In the genomic region with DNA sequence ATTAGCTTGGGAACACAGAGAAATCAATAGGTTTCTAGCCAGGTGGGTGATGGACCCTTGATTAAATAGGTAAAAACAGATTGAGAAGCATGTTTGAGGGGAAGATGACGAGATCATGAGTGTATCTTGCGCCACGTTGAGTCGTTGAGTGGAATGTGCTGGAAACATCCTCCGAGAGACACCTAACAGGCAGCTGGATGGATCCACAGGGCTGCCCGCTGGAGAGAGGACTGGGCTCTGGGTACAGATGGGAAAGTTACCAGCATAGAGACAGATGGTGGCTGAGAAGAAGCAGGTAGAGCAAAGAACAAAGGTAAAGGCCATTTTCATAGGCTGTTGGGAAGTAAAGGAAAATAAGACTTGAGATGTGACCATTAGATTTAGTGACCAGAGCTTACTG, we compare ENCODE assay signal across 1 cellular context.
TF ChIP-seq lines count a peak whose summit lies in the region.

No MANE protein-coding gene starts in this region.

TF ChIP-seq in K562, 482 proteins besides CTCF, POLR2A, EP300 and RAD21 (continued from another document):
- TF ChIP-seq, protein P1, sequence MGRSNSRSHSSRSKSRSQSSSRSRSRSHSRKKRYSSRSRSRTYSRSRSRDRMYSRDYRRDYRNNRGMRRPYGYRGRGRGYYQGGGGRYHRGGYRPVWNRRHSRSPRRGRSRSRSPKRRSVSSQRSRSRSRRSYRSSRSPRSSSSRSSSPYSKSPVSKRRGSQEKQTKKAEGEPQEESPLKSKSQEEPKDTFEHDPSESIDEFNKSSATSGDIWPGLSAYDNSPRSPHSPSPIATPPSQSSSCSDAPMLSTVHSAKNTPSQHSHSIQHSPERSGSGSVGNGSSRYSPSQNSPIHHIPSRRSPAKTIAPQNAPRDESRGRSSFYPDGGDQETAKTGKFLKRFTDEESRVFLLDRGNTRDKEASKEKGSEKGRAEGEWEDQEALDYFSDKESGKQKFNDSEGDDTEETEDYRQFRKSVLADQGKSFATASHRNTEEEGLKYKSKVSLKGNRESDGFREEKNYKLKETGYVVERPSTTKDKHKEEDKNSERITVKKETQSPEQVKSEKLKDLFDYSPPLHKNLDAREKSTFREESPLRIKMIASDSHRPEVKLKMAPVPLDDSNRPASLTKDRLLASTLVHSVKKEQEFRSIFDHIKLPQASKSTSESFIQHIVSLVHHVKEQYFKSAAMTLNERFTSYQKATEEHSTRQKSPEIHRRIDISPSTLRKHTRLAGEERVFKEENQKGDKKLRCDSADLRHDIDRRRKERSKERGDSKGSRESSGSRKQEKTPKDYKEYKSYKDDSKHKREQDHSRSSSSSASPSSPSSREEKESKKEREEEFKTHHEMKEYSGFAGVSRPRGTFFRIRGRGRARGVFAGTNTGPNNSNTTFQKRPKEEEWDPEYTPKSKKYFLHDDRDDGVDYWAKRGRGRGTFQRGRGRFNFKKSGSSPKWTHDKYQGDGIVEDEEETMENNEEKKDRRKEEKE (IDR thresholded peaks at IDR 0.05; ENCODE audit: borderline replicate concordance in 1 of 2, control insufficient read depth in 1 of 2, low read depth in 2 of 2, low read length in 1 of 2) = no peak
- TF ChIP-seq, protein P2, sequence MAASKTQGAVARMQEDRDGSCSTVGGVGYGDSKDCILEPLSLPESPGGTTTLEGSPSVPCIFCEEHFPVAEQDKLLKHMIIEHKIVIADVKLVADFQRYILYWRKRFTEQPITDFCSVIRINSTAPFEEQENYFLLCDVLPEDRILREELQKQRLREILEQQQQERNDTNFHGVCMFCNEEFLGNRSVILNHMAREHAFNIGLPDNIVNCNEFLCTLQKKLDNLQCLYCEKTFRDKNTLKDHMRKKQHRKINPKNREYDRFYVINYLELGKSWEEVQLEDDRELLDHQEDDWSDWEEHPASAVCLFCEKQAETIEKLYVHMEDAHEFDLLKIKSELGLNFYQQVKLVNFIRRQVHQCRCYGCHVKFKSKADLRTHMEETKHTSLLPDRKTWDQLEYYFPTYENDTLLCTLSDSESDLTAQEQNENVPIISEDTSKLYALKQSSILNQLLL (CRISPR knock-in tag; IDR thresholded peaks at IDR 0.05; ENCODE audit: borderline replicate concordance) = no peak
- TF ChIP-seq ATF1 (CRISPR knock-in tag; IDR thresholded peaks at IDR 0.05) = no peak
- no peak for TF ChIP-seq ATF1 (tag; IDR thresholded peaks at IDR 0.05)
- 0 out of 4 replicates have a peak, but pooled peaks of 1 of the 2 experiments have one; percentile 10 for TF ChIP-seq TRIM24 (IDR thresholded peaks at IDR 0.05)
- TF ChIP-seq, protein P3, sequence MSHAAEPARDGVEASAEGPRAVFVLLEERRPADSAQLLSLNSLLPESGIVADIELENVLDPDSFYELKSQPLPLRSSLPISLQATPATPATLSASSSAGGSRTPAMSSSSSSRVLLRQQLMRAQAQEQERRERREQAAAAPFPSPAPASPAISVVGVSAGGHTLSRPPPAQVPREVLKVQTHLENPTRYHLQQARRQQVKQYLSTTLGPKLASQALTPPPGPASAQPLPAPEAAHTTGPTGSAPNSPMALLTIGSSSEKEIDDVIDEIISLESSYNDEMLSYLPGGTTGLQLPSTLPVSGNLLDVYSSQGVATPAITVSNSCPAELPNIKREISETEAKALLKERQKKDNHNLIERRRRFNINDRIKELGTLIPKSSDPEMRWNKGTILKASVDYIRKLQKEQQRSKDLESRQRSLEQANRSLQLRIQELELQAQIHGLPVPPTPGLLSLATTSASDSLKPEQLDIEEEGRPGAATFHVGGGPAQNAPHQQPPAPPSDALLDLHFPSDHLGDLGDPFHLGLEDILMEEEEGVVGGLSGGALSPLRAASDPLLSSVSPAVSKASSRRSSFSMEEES (CRISPR knock-in tag; IDR thresholded peaks at IDR 0.05) = no peak
- TF ChIP-seq SMARCC2 (IDR thresholded peaks at IDR 0.05; ENCODE audit: low read depth) = no peak
- TF ChIP-seq TCF7 (IDR thresholded peaks at IDR 0.05; ENCODE audit: borderline replicate concordance) = no peak
- TF ChIP-seq, protein P4, sequence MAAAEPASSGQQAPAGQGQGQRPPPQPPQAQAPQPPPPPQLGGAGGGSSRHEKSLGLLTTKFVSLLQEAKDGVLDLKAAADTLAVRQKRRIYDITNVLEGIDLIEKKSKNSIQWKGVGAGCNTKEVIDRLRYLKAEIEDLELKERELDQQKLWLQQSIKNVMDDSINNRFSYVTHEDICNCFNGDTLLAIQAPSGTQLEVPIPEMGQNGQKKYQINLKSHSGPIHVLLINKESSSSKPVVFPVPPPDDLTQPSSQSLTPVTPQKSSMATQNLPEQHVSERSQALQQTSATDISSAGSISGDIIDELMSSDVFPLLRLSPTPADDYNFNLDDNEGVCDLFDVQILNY (CRISPR knock-in tag; IDR thresholded peaks at IDR 0.05) = no peak
- TF ChIP-seq, protein P5, sequence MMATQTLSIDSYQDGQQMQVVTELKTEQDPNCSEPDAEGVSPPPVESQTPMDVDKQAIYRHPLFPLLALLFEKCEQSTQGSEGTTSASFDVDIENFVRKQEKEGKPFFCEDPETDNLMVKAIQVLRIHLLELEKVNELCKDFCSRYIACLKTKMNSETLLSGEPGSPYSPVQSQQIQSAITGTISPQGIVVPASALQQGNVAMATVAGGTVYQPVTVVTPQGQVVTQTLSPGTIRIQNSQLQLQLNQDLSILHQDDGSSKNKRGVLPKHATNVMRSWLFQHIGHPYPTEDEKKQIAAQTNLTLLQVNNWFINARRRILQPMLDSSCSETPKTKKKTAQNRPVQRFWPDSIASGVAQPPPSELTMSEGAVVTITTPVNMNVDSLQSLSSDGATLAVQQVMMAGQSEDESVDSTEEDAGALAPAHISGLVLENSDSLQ (IDR thresholded peaks at IDR 0.05) = no peak
- TF ChIP-seq, protein P6, sequence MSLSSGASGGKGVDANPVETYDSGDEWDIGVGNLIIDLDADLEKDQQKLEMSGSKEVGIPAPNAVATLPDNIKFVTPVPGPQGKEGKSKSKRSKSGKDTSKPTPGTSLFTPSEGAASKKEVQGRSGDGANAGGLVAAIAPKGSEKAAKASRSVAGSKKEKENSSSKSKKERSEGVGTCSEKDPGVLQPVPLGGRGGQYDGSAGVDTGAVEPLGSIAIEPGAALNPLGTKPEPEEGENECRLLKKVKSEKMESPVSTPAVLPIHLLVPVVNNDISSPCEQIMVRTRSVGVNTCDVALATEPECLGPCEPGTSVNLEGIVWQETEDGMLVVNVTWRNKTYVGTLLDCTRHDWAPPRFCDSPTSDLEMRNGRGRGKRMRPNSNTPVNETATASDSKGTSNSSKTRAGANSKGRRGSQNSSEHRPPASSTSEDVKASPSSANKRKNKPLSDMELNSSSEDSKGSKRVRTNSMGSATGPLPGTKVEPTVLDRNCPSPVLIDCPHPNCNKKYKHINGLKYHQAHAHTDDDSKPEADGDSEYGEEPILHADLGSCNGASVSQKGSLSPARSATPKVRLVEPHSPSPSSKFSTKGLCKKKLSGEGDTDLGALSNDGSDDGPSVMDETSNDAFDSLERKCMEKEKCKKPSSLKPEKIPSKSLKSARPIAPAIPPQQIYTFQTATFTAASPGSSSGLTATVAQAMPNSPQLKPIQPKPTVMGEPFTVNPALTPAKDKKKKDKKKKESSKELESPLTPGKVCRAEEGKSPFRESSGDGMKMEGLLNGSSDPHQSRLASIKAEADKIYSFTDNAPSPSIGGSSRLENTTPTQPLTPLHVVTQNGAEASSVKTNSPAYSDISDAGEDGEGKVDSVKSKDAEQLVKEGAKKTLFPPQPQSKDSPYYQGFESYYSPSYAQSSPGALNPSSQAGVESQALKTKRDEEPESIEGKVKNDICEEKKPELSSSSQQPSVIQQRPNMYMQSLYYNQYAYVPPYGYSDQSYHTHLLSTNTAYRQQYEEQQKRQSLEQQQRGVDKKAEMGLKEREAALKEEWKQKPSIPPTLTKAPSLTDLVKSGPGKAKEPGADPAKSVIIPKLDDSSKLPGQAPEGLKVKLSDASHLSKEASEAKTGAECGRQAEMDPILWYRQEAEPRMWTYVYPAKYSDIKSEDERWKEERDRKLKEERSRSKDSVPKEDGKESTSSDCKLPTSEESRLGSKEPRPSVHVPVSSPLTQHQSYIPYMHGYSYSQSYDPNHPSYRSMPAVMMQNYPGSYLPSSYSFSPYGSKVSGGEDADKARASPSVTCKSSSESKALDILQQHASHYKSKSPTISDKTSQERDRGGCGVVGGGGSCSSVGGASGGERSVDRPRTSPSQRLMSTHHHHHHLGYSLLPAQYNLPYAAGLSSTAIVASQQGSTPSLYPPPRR (CRISPR knock-in tag; IDR thresholded peaks at IDR 0.05; ENCODE audit: borderline replicate concordance) = no peak
- TF ChIP-seq, protein P7, sequence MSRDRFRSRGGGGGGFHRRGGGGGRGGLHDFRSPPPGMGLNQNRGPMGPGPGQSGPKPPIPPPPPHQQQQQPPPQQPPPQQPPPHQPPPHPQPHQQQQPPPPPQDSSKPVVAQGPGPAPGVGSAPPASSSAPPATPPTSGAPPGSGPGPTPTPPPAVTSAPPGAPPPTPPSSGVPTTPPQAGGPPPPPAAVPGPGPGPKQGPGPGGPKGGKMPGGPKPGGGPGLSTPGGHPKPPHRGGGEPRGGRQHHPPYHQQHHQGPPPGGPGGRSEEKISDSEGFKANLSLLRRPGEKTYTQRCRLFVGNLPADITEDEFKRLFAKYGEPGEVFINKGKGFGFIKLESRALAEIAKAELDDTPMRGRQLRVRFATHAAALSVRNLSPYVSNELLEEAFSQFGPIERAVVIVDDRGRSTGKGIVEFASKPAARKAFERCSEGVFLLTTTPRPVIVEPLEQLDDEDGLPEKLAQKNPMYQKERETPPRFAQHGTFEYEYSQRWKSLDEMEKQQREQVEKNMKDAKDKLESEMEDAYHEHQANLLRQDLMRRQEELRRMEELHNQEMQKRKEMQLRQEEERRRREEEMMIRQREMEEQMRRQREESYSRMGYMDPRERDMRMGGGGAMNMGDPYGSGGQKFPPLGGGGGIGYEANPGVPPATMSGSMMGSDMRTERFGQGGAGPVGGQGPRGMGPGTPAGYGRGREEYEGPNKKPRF (IDR thresholded peaks at IDR 0.05; ENCODE audit: low read depth, low read length) = no peak
- TF ChIP-seq, protein P8, sequence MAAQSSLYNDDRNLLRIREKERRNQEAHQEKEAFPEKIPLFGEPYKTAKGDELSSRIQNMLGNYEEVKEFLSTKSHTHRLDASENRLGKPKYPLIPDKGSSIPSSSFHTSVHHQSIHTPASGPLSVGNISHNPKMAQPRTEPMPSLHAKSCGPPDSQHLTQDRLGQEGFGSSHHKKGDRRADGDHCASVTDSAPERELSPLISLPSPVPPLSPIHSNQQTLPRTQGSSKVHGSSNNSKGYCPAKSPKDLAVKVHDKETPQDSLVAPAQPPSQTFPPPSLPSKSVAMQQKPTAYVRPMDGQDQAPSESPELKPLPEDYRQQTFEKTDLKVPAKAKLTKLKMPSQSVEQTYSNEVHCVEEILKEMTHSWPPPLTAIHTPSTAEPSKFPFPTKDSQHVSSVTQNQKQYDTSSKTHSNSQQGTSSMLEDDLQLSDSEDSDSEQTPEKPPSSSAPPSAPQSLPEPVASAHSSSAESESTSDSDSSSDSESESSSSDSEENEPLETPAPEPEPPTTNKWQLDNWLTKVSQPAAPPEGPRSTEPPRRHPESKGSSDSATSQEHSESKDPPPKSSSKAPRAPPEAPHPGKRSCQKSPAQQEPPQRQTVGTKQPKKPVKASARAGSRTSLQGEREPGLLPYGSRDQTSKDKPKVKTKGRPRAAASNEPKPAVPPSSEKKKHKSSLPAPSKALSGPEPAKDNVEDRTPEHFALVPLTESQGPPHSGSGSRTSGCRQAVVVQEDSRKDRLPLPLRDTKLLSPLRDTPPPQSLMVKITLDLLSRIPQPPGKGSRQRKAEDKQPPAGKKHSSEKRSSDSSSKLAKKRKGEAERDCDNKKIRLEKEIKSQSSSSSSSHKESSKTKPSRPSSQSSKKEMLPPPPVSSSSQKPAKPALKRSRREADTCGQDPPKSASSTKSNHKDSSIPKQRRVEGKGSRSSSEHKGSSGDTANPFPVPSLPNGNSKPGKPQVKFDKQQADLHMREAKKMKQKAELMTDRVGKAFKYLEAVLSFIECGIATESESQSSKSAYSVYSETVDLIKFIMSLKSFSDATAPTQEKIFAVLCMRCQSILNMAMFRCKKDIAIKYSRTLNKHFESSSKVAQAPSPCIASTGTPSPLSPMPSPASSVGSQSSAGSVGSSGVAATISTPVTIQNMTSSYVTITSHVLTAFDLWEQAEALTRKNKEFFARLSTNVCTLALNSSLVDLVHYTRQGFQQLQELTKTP (IDR thresholded peaks at IDR 0.05; ENCODE audit: low read depth in 1 of 2, partially characterized antibody in 2 of 2) = no peak
- TF ChIP-seq KLF16 (IDR thresholded peaks at IDR 0.05) = no peak
- TF ChIP-seq, protein P9, sequence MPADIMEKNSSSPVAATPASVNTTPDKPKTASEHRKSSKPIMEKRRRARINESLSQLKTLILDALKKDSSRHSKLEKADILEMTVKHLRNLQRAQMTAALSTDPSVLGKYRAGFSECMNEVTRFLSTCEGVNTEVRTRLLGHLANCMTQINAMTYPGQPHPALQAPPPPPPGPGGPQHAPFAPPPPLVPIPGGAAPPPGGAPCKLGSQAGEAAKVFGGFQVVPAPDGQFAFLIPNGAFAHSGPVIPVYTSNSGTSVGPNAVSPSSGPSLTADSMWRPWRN (IDR thresholded peaks at IDR 0.05; ENCODE audit: low read depth) = no peak
- TF ChIP-seq BRD9 (IDR thresholded peaks at IDR 0.05; ENCODE audit: low read depth, partially characterized antibody) = no peak
